In genomic region chr2:209113030-209113429, GRCh38 we compare ENCODE assay signal across 22 cellular contexts.
"Had no signal": no experiment of that assay in that cellular context is flagged by ENCODE, and none has a peak within 500 bp of the region (broad histone marks: within the 10 kb centered on the region; RNA-seq: fewer than 3 reads in every experiment).

No MANE protein-coding gene starts in this region.

- H3K36me3 ChIP-seq: esophagus squamous epithelium, tibial nerve, uterus had no signal

- H3K4me1 Mint-ChIP-seq: nephron had no signal

- H3K27ac ChIP-seq: esophagus squamous epithelium, tibial nerve, uterus, VCaP had no signal

- H3K27ac Mint-ChIP-seq: activated CD4-positive, alpha-beta memory T cell treated with anti-CD3 and anti-CD28 coated beads for 36 hours; activated naive CD8-positive, alpha-beta T cell; activated T-helper 1 cell treated with anti-CD3 and anti-CD28 coated beads, Interleukin-12 subunit alpha, Interleukin-12 subunit beta, Interleukin-2, Interleukin-4 antibody, amounts not matched to agents 30 ng/mL and 10 ng/mL and 1 ng/mL, durations not matched to agents 14 hours and 24 hours and 36 hours; mesothelial cell of epicardium; nephron had no signal

- FAIRE-seq: endothelial cell of umbilical vein, kidney had no signal

- H3K4me3 Mint-ChIP-seq: activated CD4-positive, alpha-beta memory T cell treated with anti-CD3 and anti-CD28 coated beads for 36 hours; activated naive CD8-positive, alpha-beta T cell; activated T-helper 1 cell treated with anti-CD3 and anti-CD28 coated beads, Interleukin-12 subunit alpha, Interleukin-12 subunit beta, Interleukin-2, Interleukin-4 antibody, amounts not matched to agents 30 ng/mL and 10 ng/mL and 1 ng/mL, durations not matched to agents 14 hours and 24 hours and 36 hours; mesothelial cell of epicardium; nephron had no signal

- H3K9me3 Mint-ChIP-seq: activated T-helper 1 cell treated with anti-CD3 and anti-CD28 coated beads, Interleukin-12 subunit alpha, Interleukin-12 subunit beta, Interleukin-2, Interleukin-4 antibody, amounts not matched to agents 30 ng/mL and 10 ng/mL and 1 ng/mL, durations not matched to agents 14 hours and 24 hours and 36 hours had no signal

- H3K27me3 ChIP-seq: esophagus squamous epithelium, tibial nerve, uterus had no signal

- H3K36me3 Mint-ChIP-seq: activated CD4-positive, alpha-beta memory T cell treated with anti-CD3 and anti-CD28 coated beads for 36 hours; activated naive CD8-positive, alpha-beta T cell; mesothelial cell of epicardium had no signal

- ATAC-seq: left lobe of liver; stimulated activated naive CD8-positive, alpha-beta T cell treated with anti-CD3 and anti-CD28 coated beads, Interleukin-15, Interleukin-2, amounts not matched to agents 100 U/mL and 50 U/mL, for 24 hours had no signal

- DNase-seq: activated CD4-positive, alpha-beta memory T cell treated with anti-CD3 and anti-CD28 coated beads for 36 hours; activated gamma-delta T cell treated with Interleukin-2 at 50 U/mL for 16 hours; activated T-cell treated with anti-CD3 and anti-CD28 coated beads for 4 hours; effector CD8-positive, alpha-beta T cell; esophagus squamous epithelium; kidney; occipital lobe; stimulated activated CD4-positive, alpha-beta T cell treated with anti-CD3 and anti-CD28 coated beads, Interleukin-12 subunit alpha, Interleukin-12 subunit beta, amount 100 ng/mL, for 4 hours; stimulated activated CD4-positive, alpha-beta T cell treated with anti-CD3 and anti-CD28 coated beads, Interleukin-2, amount 100 ng/mL, for 24 hours; stimulated activated naive CD8-positive, alpha-beta T cell treated with anti-CD3 and anti-CD28 coated beads, Interleukin-15, Interleukin-2, amounts not matched to agents 100 U/mL and 50 U/mL, for 24 hours; substantia nigra; T-helper 2 cell; uterus had no signal

- H3K4me3 ChIP-seq: esophagus squamous epithelium, lung, tibial nerve, uterus had no signal

- H3K27me3 Mint-ChIP-seq: activated CD4-positive, alpha-beta memory T cell treated with anti-CD3 and anti-CD28 coated beads for 36 hours; activated naive CD8-positive, alpha-beta T cell had no signal

- H3K4me1 ChIP-seq: esophagus squamous epithelium, tibial nerve, uterus had no signal

- H3K9me3 ChIP-seq: esophagus squamous epithelium, tibial nerve, uterus had no signal
